In genomic region chr17:56679148-56679766, GRCh38 we compare ENCODE assay signal across 8 cellular contexts.
DNase-seq lines count a peak whose midpoint lies in the region; ATAC-seq, FAIRE-seq and TF ChIP-seq lines count a peak whose summit lies in the region.

No MANE protein-coding gene starts in this region.

- no peak for ATAC-seq in GM18498 (IDR thresholded peaks at IDR 0.05; ENCODE audit: unreplicated experiment)
- no peak for ATAC-seq in HG03097 (IDR thresholded peaks at IDR 0.05; ENCODE audit: low FRiP score, unreplicated experiment)

- H3K9me3 ChIP-seq in BE2C (no peaks in the 10 kb centered on the region), muscle layer of duodenum (ENCODE audit: control insufficient read depth in 1 of 2, low read length in 2 of 2) (no peaks in the 10 kb centered on the region)

- TF ChIP-seq CTCF in BE2C (IDR thresholded peaks at IDR 0.05; ENCODE audit: low read depth, low read length) (peak; percentile 66), epithelial cell of esophagus (IDR thresholded peaks at IDR 0.05; ENCODE audit: insufficient read depth, low read depth, low read length, missing control alignments) (peak; percentile 61)

- H3K4me3 ChIP-seq in BE2C (ENCODE audit: low read depth, low read length) (no peak overlapping the region), epithelial cell of esophagus (ENCODE audit: low read length) (peak overlapping the region; percentile 26), muscle layer of duodenum (ENCODE audit: low read depth in 1 of 2, low read length in 2 of 2) (peak overlapping the region; percentile 49 to 51)

- H3K4me1 ChIP-seq in BE2C (no peaks in the 10 kb centered on the region), muscle layer of duodenum (ENCODE audit: control insufficient read depth in 1 of 2, insufficient read depth in 2 of 2, low read length in 2 of 2) (peaks cover 0 to 11% of the 10 kb centered on the region in 2 donors)

- H3K27me3 ChIP-seq in BE2C, result peaks cover 21% of the 10 kb centered on the region
- H3K27me3 ChIP-seq in muscle layer of duodenum (ENCODE audit: low read depth, low read length), result peaks cover 30% of the 10 kb centered on the region

- no peaks in the 10 kb centered on the region for H3K36me3 ChIP-seq in BE2C
- no peaks in the 10 kb centered on the region for H3K36me3 ChIP-seq in muscle layer of duodenum (ENCODE audit: control insufficient read depth in 1 of 2, insufficient read depth in 2 of 2, low read length in 2 of 2)

- DNase-seq in BE2C, result no peak
- no peak for DNase-seq in GM19239 (ENCODE audit: insufficient read length, low spot score)
- peak; percentile 35 for DNase-seq in OCI-M1 (lab: John Stamatoyannopoulos, UW)
- peak; percentile 47 for DNase-seq in epithelial cell of esophagus (ENCODE audit: low read depth)
- no peak for DNase-seq in stimulated activated CD4-positive, alpha-beta T cell treated with anti-CD3 and anti-CD28 coated beads, Interleukin-2, amount 100 ng/mL, for 48 hours

- no peak overlapping the region for H3K27ac ChIP-seq in muscle layer of duodenum (ENCODE audit: low read length)

- FAIRE-seq in GM19239 (lab: Jason Lieb, UNC), result peak; percentile 72

Comparison
In these comparisons a context has a peak if more than half of its experiments do, and no peak if none do; other contexts are left out.
1. DNase-seq: peak in OCI-M1 (single experiment) and epithelial cell of esophagus (single experiment); none in BE2C (single experiment), GM19239 (single experiment) and stimulated activated CD4-positive, alpha-beta T cell treated with anti-CD3 and anti-CD28 coated beads, Interleukin-2, amount 100 ng/mL, for 48 hours (0 of 2).